ENCODE assay signal across 11 cellular contexts in genomic region chr6:99016355-99016754, GRCh38.
DNase-seq lines count a peak whose midpoint lies in the region; ATAC-seq, FAIRE-seq and TF ChIP-seq lines count a peak whose summit lies in the region.
"Had no signal": no experiment of that assay in that cellular context is flagged by ENCODE, and none has a peak within 500 bp of the region (broad histone marks: within the 10 kb centered on the region; RNA-seq: fewer than 3 reads in every experiment).

No MANE protein-coding gene starts in this region.

- no peaks in the 10 kb centered on the region for H3K36me3 ChIP-seq in kidney epithelial cell (ENCODE audit: control insufficient read depth, insufficient read depth, low read length)

- H3K27ac Mint-ChIP-seq in CD14-positive monocyte: no peak overlapping the region
- H3K27ac Mint-ChIP-seq in T-cell: no peak overlapping the region

- H3K27me3 ChIP-seq in kidney epithelial cell (ENCODE audit: control insufficient read depth, insufficient read depth, low read length): no peaks in the 10 kb centered on the region

- intact Hi-C loops in CD14-positive monocyte (cut with micrococcal nuclease): no loop called here

- peaks cover 30% of the 10 kb centered on the region for H3K4me1 Mint-ChIP-seq in CD14-positive monocyte
- no peaks in the 10 kb centered on the region for H3K4me1 Mint-ChIP-seq in T-cell

- POLR2A ChIA-PET in T-cell (lab: Charles Lee): no interaction called here

- no peak for TF ChIP-seq CTCF in GM12865 (IDR thresholded peaks at IDR 0.05; ENCODE audit: insufficient read depth, low read depth, low read length, missing control alignments)
- TF ChIP-seq CTCF in kidney epithelial cell (IDR thresholded peaks at IDR 0.05; ENCODE audit: insufficient read depth, low read length, poor library complexity, severe bottlenecking): no peak
- no peak for TF ChIP-seq CTCF in CD14-positive monocyte (IDR thresholded peaks at IDR 0.05)

- ATAC-seq in HG02884 (IDR thresholded peaks at IDR 0.05; ENCODE audit: unreplicated experiment) (peak; percentile 43), T-cell (replicated peaks in 1 of 4) (no peak)
- ATAC-seq: left ventricle myocardium superior had no signal

- H3K9me3 Mint-ChIP-seq in CD14-positive monocyte (peaks cover 0 to 6% (median 2%) of the 10 kb centered on the region in 7 donors), T-cell (no peaks in the 10 kb centered on the region)

- H3K27me3 Mint-ChIP-seq in CD14-positive monocyte (ENCODE audit: low read depth in 3 of 3) (peaks cover 0 to 3% (median 2%) of the 10 kb centered on the region in 3 donors), T-cell (peaks cover 0 to 4% of the 10 kb centered on the region in 2 donors)

- no peak overlapping the region for H3K4me3 ChIP-seq in GM12865 (ENCODE audit: low read depth, low read length)
- H3K4me3 ChIP-seq in kidney epithelial cell (ENCODE audit: low read depth, low read length): no peak overlapping the region

- H3K4me3 Mint-ChIP-seq in CD14-positive monocyte: no peak overlapping the region
- no peak overlapping the region for H3K4me3 Mint-ChIP-seq in T-cell

- no peaks in the 10 kb centered on the region for H3K36me3 Mint-ChIP-seq in CD14-positive monocyte
- H3K36me3 Mint-ChIP-seq in T-cell: no peaks in the 10 kb centered on the region

- FAIRE-seq in RCC 7860 (lab: Jason Lieb, UNC): peak; percentile 96
- FAIRE-seq: HTR-8/SVneo had no signal

- DNase-seq in GM12865 (ENCODE audit: low read depth) (peak; percentile 8), RCC 7860 (ENCODE audit: low spot score) (peak; percentile 88), kidney epithelial cell (ENCODE audit: low read depth) (peak; percentile 37), CD14-positive monocyte (ENCODE audit: low spot score) (no peak), T-cell (no peak), DMS153 treated with DMSO at 0.1 percent for 48 hours (lab: John Stamatoyannopoulos, UW; ENCODE audit: unreplicated experiment) (no peak), DMS114 treated with DMSO at 0.1 percent for 48 hours (lab: John Stamatoyannopoulos, UW; ENCODE audit: unreplicated experiment) (no peak)
- DNase-seq: activated naive CD4-positive, alpha-beta T cell; left ventricle myocardium superior had no signal

- CTCF ChIA-PET in T-cell (lab: Charles Lee): no interaction called here

Comparison
In these comparisons a context has a peak if more than half of its experiments do, and no peak if none do; other contexts are left out.
1. DNase-seq: peak in GM12865 (single experiment), RCC 7860 (single experiment) and kidney epithelial cell (single experiment); none in CD14-positive monocyte (single experiment), T-cell (0 of 34), DMS153 treated with DMSO at 0.1 percent for 48 hours (single experiment) and DMS114 treated with DMSO at 0.1 percent for 48 hours (single experiment).